8 cellular contexts compared by ENCODE assay signal in genomic region chr7:50679218-50680007, GRCh38.
A peak's percentile ranks its signal among the peaks of the same experiment; 100 is the strongest.
DNase-seq lines count a peak whose midpoint lies in the region; ATAC-seq, FAIRE-seq and TF ChIP-seq lines count a peak whose summit lies in the region.

No MANE protein-coding gene starts in this region.

- H3K9me3 ChIP-seq in keratinocyte (ENCODE audit: control insufficient read depth, low read depth, low read length) (no peaks in the 10 kb centered on the region), upper lobe of right lung (no peaks in the 10 kb centered on the region)

- ATAC-seq in GM18502 (IDR thresholded peaks at IDR 0.05; ENCODE audit: poor library complexity, unreplicated experiment) (peak; percentile 70), HG03159 (IDR thresholded peaks at IDR 0.05; ENCODE audit: unreplicated experiment) (peak; percentile 58), upper lobe of right lung (peak; percentile 34)

- H3K36me3 ChIP-seq in keratinocyte (ENCODE audit: control insufficient read depth in 2 of 2, extremely low read depth in 1 of 2, insufficient read depth in 2 of 2, low read length in 2 of 2) (no peaks in the 10 kb centered on the region), upper lobe of right lung (peaks cover under 1% of the 10 kb centered on the region)

- FAIRE-seq in A204.1 (lab: Jason Lieb, UNC) (peak; percentile 6), keratinocyte (lab: Jason Lieb, UNC) (peak; percentile 83)

- no peak overlapping the region for H2AFZ ChIP-seq in keratinocyte (ENCODE audit: control insufficient read depth, low read length)

- no peaks in the 10 kb centered on the region for H3K27me3 ChIP-seq in keratinocyte (ENCODE audit: control insufficient read depth, extremely low read depth, insufficient read depth, low read length)
- H3K27me3 ChIP-seq in upper lobe of right lung: no peaks in the 10 kb centered on the region

- H4K20me1 ChIP-seq in keratinocyte (ENCODE audit: control insufficient read depth, extremely low read depth, insufficient read depth, low read length): peaks cover 2% of the 10 kb centered on the region

- H3K4me1 ChIP-seq in keratinocyte (ENCODE audit: control insufficient read depth, extremely low read depth, insufficient read depth, low read length) (peaks cover 12% of the 10 kb centered on the region), upper lobe of right lung (peaks cover 35% of the 10 kb centered on the region)

- dilution Hi-C loops in keratinocyte (cut with MboI; ENCODE audit: extremely low pct_ligation_motif_present, low sequenced_read_pairs): no loop called here

- TF ChIP-seq CTCF in astrocyte of the cerebellum (IDR thresholded peaks at IDR 0.05; ENCODE audit: low read depth, low read length, missing control alignments): peak; percentile 6
- peak in 2 of 3 experiments; percentile 14 to 41 for TF ChIP-seq CTCF in keratinocyte (optimal IDR thresholded peaks at IDR 0.05 in 1 of 3, IDR thresholded peaks at IDR 0.05 in 1 of 3, conservative IDR thresholded peaks at IDR 0.05 in 1 of 3; ENCODE audit: extremely low read depth in 1 of 3, insufficient read depth in 2 of 3, low read length in 3 of 3)
- TF ChIP-seq CTCF in upper lobe of right lung (IDR thresholded peaks at IDR 0.05): peak; percentile 34

- H3K9me1 ChIP-seq in keratinocyte (ENCODE audit: control insufficient read depth, extremely low read depth, insufficient read depth, low read length): no peaks in the 10 kb centered on the region

- no peak overlapping the region for H3K4me2 ChIP-seq in keratinocyte (ENCODE audit: control insufficient read depth, extremely low read depth, insufficient read depth, low read depth, low read length)

- no peak overlapping the region for H3K9ac ChIP-seq in keratinocyte (ENCODE audit: control insufficient read depth, extremely low read depth, insufficient read depth, low read length)

- in situ Hi-C loops in astrocyte of the cerebellum (cut with HindIII; ENCODE audit: low sequenced_read_pairs): no loop called here

- no peaks in the 10 kb centered on the region for H3K79me2 ChIP-seq in keratinocyte (ENCODE audit: control insufficient read depth, insufficient read depth, low read length)

- H3K27ac ChIP-seq in keratinocyte (ENCODE audit: control insufficient read depth, insufficient read depth, low read length) (no peak overlapping the region), upper lobe of right lung (no peak overlapping the region)

- H3K4me3 ChIP-seq in astrocyte of the cerebellum (ENCODE audit: low read depth, low read length) (no peak overlapping the region), keratinocyte (ENCODE audit: control insufficient read depth in 2 of 3, extremely low read depth in 1 of 3, insufficient read depth in 2 of 3, low read depth in 1 of 3, low read length in 3 of 3) (no peak overlapping the region), upper lobe of right lung (no peak overlapping the region)

- intact Hi-C loops in upper lobe of right lung (cut with DNase I): loop anchor here (10.0 kb wide), 1 partner anchor 205 kb away; no protein-coding TSS in a partner anchor

- DNase-seq in NCI-H345 (lab: John Stamatoyannopoulos, UW): peak; percentile 77
- no peak for DNase-seq in astrocyte of the cerebellum (ENCODE audit: low read depth)
- DNase-seq in keratinocyte (ENCODE audit: low read depth, low spot score): no peak
- no peak for DNase-seq in upper lobe of right lung
- no peak for DNase-seq in GF-D8 (lab: John Stamatoyannopoulos, UW)
